12 cellular contexts compared by ENCODE assay signal in the genomic region with DNA sequence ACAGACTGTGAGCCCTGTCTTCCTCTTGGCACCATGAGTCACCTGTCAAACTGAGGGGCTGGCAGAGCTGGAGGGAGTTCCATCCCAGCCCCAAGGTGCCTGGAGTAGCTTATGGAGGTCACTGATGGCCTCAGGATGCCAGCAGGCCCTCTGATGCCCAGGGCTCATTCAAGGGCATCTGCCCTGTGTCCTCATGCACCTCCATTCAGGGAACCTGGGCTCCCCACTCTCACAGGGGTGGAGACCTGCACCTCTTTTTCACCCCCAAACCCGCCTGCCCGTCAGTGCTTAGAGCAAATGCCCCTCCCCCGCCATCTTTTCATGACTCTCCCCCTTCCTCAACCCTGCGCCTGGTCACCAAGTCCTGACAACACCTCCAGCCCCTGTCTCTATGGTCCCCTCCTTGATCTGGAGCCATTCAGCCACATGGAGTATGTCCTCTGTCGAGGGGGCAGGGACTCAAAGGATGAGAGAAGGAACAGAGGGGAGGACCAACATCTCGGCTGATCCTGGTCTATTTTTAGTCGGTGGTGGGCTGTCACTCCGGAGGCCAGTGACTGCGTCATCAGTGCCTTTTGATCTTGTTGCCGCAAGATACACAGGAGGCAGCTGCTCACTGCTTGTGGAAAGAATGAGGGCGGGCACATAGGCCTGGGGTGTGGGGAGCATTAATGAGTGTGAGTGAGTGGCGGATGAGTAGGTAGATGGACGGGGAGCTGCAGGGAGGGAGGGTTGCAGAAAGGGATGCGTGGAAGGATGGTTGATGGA.
DNase-seq lines count a peak whose midpoint lies in the region; ATAC-seq and TF ChIP-seq lines count a peak whose summit lies in the region.
"Had no signal": no experiment of that assay in that cellular context is flagged by ENCODE, and none has a peak within 500 bp of the region (broad histone marks: within the 10 kb centered on the region; RNA-seq: fewer than 3 reads in every experiment).

No MANE protein-coding gene starts in this region.

- H3K27me3 ChIP-seq in kidney epithelial cell (ENCODE audit: control insufficient read depth, insufficient read depth, low read length) (peaks cover 25% of the 10 kb centered on the region), thymus (ENCODE audit: control insufficient read depth, insufficient read depth) (no peaks in the 10 kb centered on the region)

- intact Hi-C loops in activated naive CD4-positive, alpha-beta T cell treated with anti-CD3 and anti-CD28 coated beads for 36 hours (cut with micrococcal nuclease): no loop called here

- TF ChIP-seq CTCF in kidney epithelial cell (IDR thresholded peaks at IDR 0.05; ENCODE audit: insufficient read depth, low read length, poor library complexity, severe bottlenecking): no peak

- H3K36me3 ChIP-seq in kidney epithelial cell (ENCODE audit: control insufficient read depth, insufficient read depth, low read length): no peaks in the 10 kb centered on the region
- no peaks in the 10 kb centered on the region for H3K36me3 ChIP-seq in thymus (ENCODE audit: control insufficient read depth, insufficient read depth)

- CTCF ChIA-PET in activated naive CD4-positive, alpha-beta T cell treated with anti-CD3 and anti-CD28 coated beads for 36 hours (lab: Charles Lee): no interaction called here

- H3K4me3 Mint-ChIP-seq in activated naive CD4-positive, alpha-beta T cell treated with anti-CD3 and anti-CD28 coated beads for 36 hours: no peak overlapping the region
- H3K4me3 Mint-ChIP-seq in activated naive CD8-positive, alpha-beta T cell treated with anti-CD3 and anti-CD28 coated beads for 36 hours: peak overlapping the region; percentile 37
- H3K4me3 Mint-ChIP-seq: activated CD4-positive, alpha-beta memory T cell treated with anti-CD3 and anti-CD28 coated beads, Interleukin-2, amount 10 ng/mL, durations not matched to agents 7 days and 5 days had no signal

- no peak overlapping the region for H3K27ac Mint-ChIP-seq in activated naive CD4-positive, alpha-beta T cell treated with anti-CD3 and anti-CD28 coated beads for 36 hours
- H3K27ac Mint-ChIP-seq in activated naive CD8-positive, alpha-beta T cell treated with anti-CD3 and anti-CD28 coated beads for 36 hours: peak overlapping the region; percentile 87
- H3K27ac Mint-ChIP-seq: activated CD4-positive, alpha-beta memory T cell treated with anti-CD3 and anti-CD28 coated beads, Interleukin-2, amount 10 ng/mL, durations not matched to agents 7 days and 5 days had no signal

- ATAC-seq in HG02642 (IDR thresholded peaks at IDR 0.05; ENCODE audit: poor library complexity, unreplicated experiment): no peak
- ATAC-seq in left lobe of liver: no peak

- H3K9me3 Mint-ChIP-seq in activated naive CD4-positive, alpha-beta T cell treated with anti-CD3 and anti-CD28 coated beads for 36 hours: peaks cover 29% of the 10 kb centered on the region
- H3K9me3 Mint-ChIP-seq in activated naive CD8-positive, alpha-beta T cell treated with anti-CD3 and anti-CD28 coated beads for 36 hours: peaks cover 7% of the 10 kb centered on the region

- WGBS in thymus: 30% methylated on average over 14 of the region's 14 CpGs

- H3K9me3 ChIP-seq in thymus (ENCODE audit: control insufficient read depth): peaks cover 7% of the 10 kb centered on the region

- peak; percentile 26 for DNase-seq in activated naive CD4-positive, alpha-beta T cell treated with anti-CD3 and anti-CD28 coated beads for 36 hours
- no peak for DNase-seq in activated naive CD4-positive, alpha-beta T cell (lab: John Stamatoyannopoulos, UW)
- peak; percentile 60 for DNase-seq in activated naive CD8-positive, alpha-beta T cell treated with anti-CD3 and anti-CD28 coated beads for 36 hours
- DNase-seq in kidney epithelial cell (ENCODE audit: low read depth): peak; percentile 16
- DNase-seq in 8988T: no peak
- no peak for DNase-seq in left lobe of liver (ENCODE audit: low spot score)
- DNase-seq: activated CD4-positive, alpha-beta memory T cell treated with anti-CD3 and anti-CD28 coated beads, Interleukin-2, amount 10 ng/mL, durations not matched to agents 7 days and 5 days; anterior cingulate cortex; NCI-H774 had no signal

- H3K27me3 Mint-ChIP-seq in activated naive CD4-positive, alpha-beta T cell treated with anti-CD3 and anti-CD28 coated beads for 36 hours (ENCODE audit: low read depth): no peaks in the 10 kb centered on the region
- H3K27me3 Mint-ChIP-seq in activated naive CD8-positive, alpha-beta T cell treated with anti-CD3 and anti-CD28 coated beads for 36 hours: no peaks in the 10 kb centered on the region
- H3K27me3 Mint-ChIP-seq: activated CD4-positive, alpha-beta memory T cell treated with anti-CD3 and anti-CD28 coated beads, Interleukin-2, amount 10 ng/mL, durations not matched to agents 7 days and 5 days had no signal

- peaks cover 24% of the 10 kb centered on the region for H3K4me1 Mint-ChIP-seq in activated naive CD4-positive, alpha-beta T cell treated with anti-CD3 and anti-CD28 coated beads for 36 hours (ENCODE audit: low read depth)
- peaks cover 21% of the 10 kb centered on the region for H3K4me1 Mint-ChIP-seq in activated naive CD8-positive, alpha-beta T cell treated with anti-CD3 and anti-CD28 coated beads for 36 hours

- H3K27ac ChIP-seq in thymus (ENCODE audit: low read depth): peak overlapping the region; percentile 3
- H3K27ac ChIP-seq: epithelial cell of prostate had no signal

- peaks cover 15% of the 10 kb centered on the region for H3K4me1 ChIP-seq in thymus (ENCODE audit: control insufficient read depth, insufficient read depth, low read length)

- no peak overlapping the region for H3K4me3 ChIP-seq in kidney epithelial cell (ENCODE audit: low read depth, low read length)
- H3K4me3 ChIP-seq in thymus (ENCODE audit: low read length): no peak overlapping the region

- H3K36me3 Mint-ChIP-seq in activated naive CD4-positive, alpha-beta T cell treated with anti-CD3 and anti-CD28 coated beads for 36 hours (ENCODE audit: low read depth): peaks cover 22% of the 10 kb centered on the region
- peaks cover 28% of the 10 kb centered on the region for H3K36me3 Mint-ChIP-seq in activated naive CD8-positive, alpha-beta T cell treated with anti-CD3 and anti-CD28 coated beads for 36 hours

Comparison
In these comparisons a context has a peak if more than half of its experiments do, and no peak if none do; other contexts are left out.
1. DNase-seq: peak in activated naive CD4-positive, alpha-beta T cell treated with anti-CD3 and anti-CD28 coated beads for 36 hours (single experiment), activated naive CD8-positive, alpha-beta T cell treated with anti-CD3 and anti-CD28 coated beads for 36 hours (single experiment) and kidney epithelial cell (single experiment); none in activated naive CD4-positive, alpha-beta T cell (0 of 4), 8988T (single experiment) and left lobe of liver (single experiment).